ENCODE assay signal across 19 cellular contexts in the genomic region with DNA sequence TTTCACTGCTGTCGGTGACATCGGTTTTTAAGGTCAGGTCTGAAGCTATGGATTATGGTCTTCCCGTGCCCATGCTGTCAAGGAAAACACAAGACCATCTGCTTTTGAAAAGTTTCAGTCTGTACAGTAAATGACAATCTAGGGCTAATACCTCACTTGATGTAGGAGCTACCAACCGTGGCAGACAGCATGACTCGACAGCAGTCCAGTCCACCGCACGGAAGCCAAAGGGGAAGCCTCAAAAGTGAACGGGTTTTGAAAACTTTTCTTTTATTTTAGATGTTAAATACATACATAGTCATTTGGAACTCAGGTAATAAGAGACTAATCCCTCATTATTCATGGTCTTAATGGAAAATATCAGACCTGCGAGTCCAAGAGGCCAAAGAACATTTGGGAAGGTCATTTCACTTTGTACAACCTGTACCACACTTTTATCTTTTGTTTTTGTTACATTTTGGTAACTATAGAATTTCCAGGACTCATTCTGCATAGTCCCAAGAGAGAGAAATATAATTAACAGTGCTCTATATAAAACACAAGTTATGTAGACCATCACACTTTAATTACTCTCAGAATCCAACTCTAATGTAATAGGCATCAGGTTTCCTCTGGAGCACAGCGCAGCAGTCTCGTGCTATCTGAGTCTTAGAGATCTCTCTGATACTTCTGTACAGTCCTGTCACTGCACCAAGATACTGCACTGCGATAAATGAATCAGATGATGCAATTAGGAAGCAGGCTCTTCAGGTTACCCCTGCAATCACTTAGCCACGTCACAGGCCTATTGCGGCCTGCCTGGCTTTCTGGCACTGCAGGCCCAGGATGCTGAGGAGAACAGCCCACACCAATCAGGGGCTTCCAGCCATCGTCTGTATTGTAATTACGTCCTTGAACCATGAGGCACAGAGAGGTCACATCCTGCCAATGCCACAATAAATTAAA.
DNase-seq lines count a peak whose midpoint lies in the region; ATAC-seq, FAIRE-seq and TF ChIP-seq lines count a peak whose summit lies in the region.
"Had no signal": no experiment of that assay in that cellular context is flagged by ENCODE, and none has a peak within 500 bp of the region (broad histone marks: within the 10 kb centered on the region; RNA-seq: fewer than 3 reads in every experiment).

No MANE protein-coding gene starts in this region.

- no peak for FAIRE-seq in D721Med (lab: Jason Lieb, UNC)
- FAIRE-seq: endometrium, urothelium cell line had no signal

- H3K27me3 Mint-ChIP-seq in nephron progenitor cell (ENCODE audit: low read depth, poor library complexity) = no peaks in the 10 kb centered on the region

- H3K27ac Mint-ChIP-seq in nephron progenitor cell = peak overlapping the region; percentile 0
- H3K27ac Mint-ChIP-seq in stimulated activated effector memory CD8-positive, alpha-beta T cell treated with anti-CD3 and anti-CD28 coated beads, Interleukin-12 subunit alpha, Interleukin-12 subunit beta, amount 100 ng/mL, for 72 hours = no peak overlapping the region
- H3K27ac Mint-ChIP-seq: activated T-helper 2 cell treated with anti-CD3 and anti-CD28 coated beads, Interferon-gamma antibody, Interleukin-2, Interleukin-4, amounts not matched to agents 10 μg/mL and 5 μg/mL and 100 μg/mL, durations not matched to agents 14 hours and 24 hours and 36 hours had no signal

- H3K4me3 Mint-ChIP-seq in nephron progenitor cell = no peak overlapping the region
- H3K4me3 Mint-ChIP-seq in stimulated activated effector memory CD8-positive, alpha-beta T cell treated with anti-CD3 and anti-CD28 coated beads, Interleukin-12 subunit alpha, Interleukin-12 subunit beta, amount 100 ng/mL, for 72 hours = no peak overlapping the region

- intact Hi-C loops in left colon (cut with DNase I, micrococcal nuclease) = loop anchor here in 1 of 2 donors (5.0 kb wide), 2 partner anchors 350 to 450 kb away; no protein-coding TSS in a partner anchor

- H3K9me3 Mint-ChIP-seq in nephron progenitor cell = no peaks in the 10 kb centered on the region
- H3K9me3 Mint-ChIP-seq in stimulated activated effector memory CD8-positive, alpha-beta T cell treated with anti-CD3 and anti-CD28 coated beads, Interleukin-12 subunit alpha, Interleukin-12 subunit beta, amount 100 ng/mL, for 72 hours = no peaks in the 10 kb centered on the region
- H3K9me3 Mint-ChIP-seq: activated T-helper 2 cell treated with anti-CD3 and anti-CD28 coated beads, Interferon-gamma antibody, Interleukin-2, Interleukin-4, amounts not matched to agents 10 μg/mL and 5 μg/mL and 100 μg/mL, durations not matched to agents 14 hours and 24 hours and 36 hours had no signal

- H3K4me1 Mint-ChIP-seq in nephron progenitor cell = peaks cover 46% of the 10 kb centered on the region
- no peaks in the 10 kb centered on the region for H3K4me1 Mint-ChIP-seq in stimulated activated effector memory CD8-positive, alpha-beta T cell treated with anti-CD3 and anti-CD28 coated beads, Interleukin-12 subunit alpha, Interleukin-12 subunit beta, amount 100 ng/mL, for 72 hours

- TF ChIP-seq CTCF in nephron progenitor cell (IDR thresholded peaks at IDR 0.05) (no peak), D721Med (IDR thresholded peaks at IDR 0.05; ENCODE audit: insufficient read depth, missing control alignments) (no peak)

- DNase-seq in DMS79 treated with DMSO at 0.1 percent for 48 hours (lab: John Stamatoyannopoulos, UW) = peak; percentile 55
- DNase-seq in NCI-H510A (lab: John Stamatoyannopoulos, UW) = peak; percentile 71
- DNase-seq in dedifferentiated amniotic fluid mesenchymal stem cell (ENCODE audit: extremely low spot score) = peak; percentile 38
- no peak for DNase-seq in nephron progenitor cell
- no peak for DNase-seq in left colon
- DNase-seq in stimulated activated effector memory CD8-positive, alpha-beta T cell treated with anti-CD3 and anti-CD28 coated beads, Interleukin-12 subunit alpha, Interleukin-12 subunit beta, amount 100 ng/mL, for 72 hours (ENCODE audit: low spot score in 2 of 2) = no peak
- no peak for DNase-seq in D721Med (ENCODE audit: insufficient read length, low spot score)
- DNase-seq: activated CD8-positive, alpha-beta memory T cell treated with anti-CD3 and anti-CD28 coated beads for 24 hours; Caco-2; cerebellar nuclear complex; GDM1; NCI-H1048; NCI-H526; stimulated activated naive CD4-positive, alpha-beta T cell treated with Interleukin-2 at 50 U/mL for 16 hours; SW 1271 had no signal

- ATAC-seq in left colon (no peak), HG02885 (IDR thresholded peaks at IDR 0.05; ENCODE audit: poor library complexity, unreplicated experiment) (no peak)
- ATAC-seq in stimulated activated effector memory CD8-positive, alpha-beta T cell treated with anti-CD3 and anti-CD28 coated beads, Interleukin-12 subunit alpha, Interleukin-12 subunit beta, amount 100 ng/mL, for 72 hours = no peak

- H3K36me3 Mint-ChIP-seq in nephron progenitor cell (ENCODE audit: low read depth) = peaks cover 4% of the 10 kb centered on the region
- H3K36me3 Mint-ChIP-seq in stimulated activated effector memory CD8-positive, alpha-beta T cell treated with anti-CD3 and anti-CD28 coated beads, Interleukin-12 subunit alpha, Interleukin-12 subunit beta, amount 100 ng/mL, for 72 hours = peaks cover 6% of the 10 kb centered on the region

Comparison
In these comparisons a context has a peak if more than half of its experiments do, and no peak if none do; other contexts are left out.
1. DNase-seq: peak in DMS79 treated with DMSO at 0.1 percent for 48 hours (single experiment), NCI-H510A (single experiment) and dedifferentiated amniotic fluid mesenchymal stem cell (single experiment); none in nephron progenitor cell (single experiment), left colon (0 of 2), stimulated activated effector memory CD8-positive, alpha-beta T cell treated with anti-CD3 and anti-CD28 coated beads, Interleukin-12 subunit alpha, Interleukin-12 subunit beta, amount 100 ng/mL, for 72 hours (0 of 2) and D721Med (single experiment).